24 cellular contexts compared by ENCODE assay signal in genomic region chr5:131001507-131001906, GRCh38.
"Had no signal": no experiment of that assay in that cellular context is flagged by ENCODE, and none has a peak within 500 bp of the region (broad histone marks: within the 10 kb centered on the region; RNA-seq: fewer than 3 reads in every experiment).

No MANE protein-coding gene starts in this region.

- H3K9me3 ChIP-seq: left ventricle myocardium inferior, ovary, right atrium auricular region, stomach, testis, thyroid gland, transverse colon, upper lobe of left lung, vagina had no signal

- H3K4me3 ChIP-seq: left ventricle myocardium inferior, lung, ovary, right atrium auricular region, skin epidermis, stomach, testis, thyroid gland, transverse colon, upper lobe of left lung, vagina had no signal

- H3K4me1 ChIP-seq: left ventricle myocardium inferior, right atrium auricular region, stomach, thyroid gland, transverse colon, upper lobe of left lung, vagina had no signal

- H3K27me3 ChIP-seq: ovary, right atrium auricular region, stomach, testis, thyroid gland, transverse colon, upper lobe of left lung, vagina had no signal

- ATAC-seq: natural killer cell; sciatic nerve; stimulated activated naive B cell treated with anti-CD40 and anti-IgM and Interleukin-4, amounts not matched to agents 10 μg/mL and 1 μg/mL and 100 μg/mL, for 72 hours; stimulated activated naive CD8-positive, alpha-beta T cell treated with anti-CD3 and anti-CD28 coated beads, Interleukin-15, Interleukin-2, amounts not matched to agents 100 U/mL and 50 U/mL, for 24 hours had no signal

- DNase-seq: hypothalamus; immature natural killer cell; islet precursor cell; left ventricle myocardium inferior; mesendoderm; naive B cell; natural killer cell; ovary; stimulated activated CD4-positive, alpha-beta T cell treated with anti-CD3 and anti-CD28 coated beads, Interleukin-12 subunit alpha, Interleukin-12 subunit beta, amount 100 ng/mL, for 4 hours; stimulated activated CD4-positive, alpha-beta T cell treated with anti-CD3 and anti-CD28 coated beads, Interleukin-15, amount 100 ng/mL, for 24 hours; stimulated activated CD4-positive, alpha-beta T cell treated with anti-CD3 and anti-CD28 coated beads, Interleukin-2, amount 100 ng/mL, for 24 hours; stimulated activated CD4-positive, alpha-beta T cell treated with anti-CD3 and anti-CD28 coated beads, Interleukin-4, amount 100 ng/mL, for 1 hour; stimulated activated naive B cell treated with anti-CD40 and anti-IgM and Interleukin-4, amounts not matched to agents 10 μg/mL and 1 μg/mL and 100 μg/mL, for 72 hours; stimulated activated naive CD8-positive, alpha-beta T cell treated with anti-CD3 and anti-CD28 coated beads, Interleukin-15, Interleukin-2, amounts not matched to agents 100 U/mL and 50 U/mL, for 24 hours; stomach; testis; thyroid gland; transverse colon; upper lobe of left lung had no signal

- H3K36me3 ChIP-seq: left ventricle myocardium inferior, ovary, right atrium auricular region, stomach, thyroid gland, transverse colon, upper lobe of left lung, vagina had no signal

- H3K27ac ChIP-seq: left ventricle myocardium inferior, ovary, right atrium auricular region, skin epidermis, stomach, testis, thyroid gland, transverse colon, upper lobe of left lung, vagina had no signal
